Comparison of ENCODE assay signal across 18 cellular contexts in the genomic region with DNA sequence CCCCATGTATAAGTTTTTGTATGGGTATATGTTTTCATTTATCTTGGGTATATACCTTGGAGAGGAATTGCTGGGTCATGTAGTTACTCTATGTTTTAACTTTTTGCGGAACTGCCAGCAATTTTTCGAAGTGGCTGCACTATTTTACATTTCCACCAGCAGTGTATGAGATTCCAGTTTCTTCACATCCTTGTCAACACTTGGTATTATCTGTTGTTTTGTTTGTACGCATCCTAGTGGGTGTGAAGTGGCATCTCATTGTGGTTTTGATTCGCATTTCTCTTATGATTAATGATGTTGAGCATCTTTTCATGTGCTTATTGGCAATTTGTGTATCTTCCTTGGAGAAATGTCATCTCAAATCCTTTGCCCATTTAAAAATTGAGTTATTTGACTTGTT. TPM values are rescaled to one million over a fixed set of nuclear protein-coding genes. Genes with fewer than 3 reads are reported as not detected.
DNase-seq lines count a peak whose midpoint lies in the region; ATAC-seq and TF ChIP-seq lines count a peak whose summit lies in the region.
"Had no signal": no experiment of that assay in that cellular context is flagged by ENCODE, and none has a peak within 500 bp of the region (broad histone marks: within the 10 kb centered on the region; RNA-seq: fewer than 3 reads in every experiment).

No MANE protein-coding gene starts in this region.

- peak overlapping the region; percentile 32; the same call in 1 of the 2 replicates for H3K23ac ChIP-seq in IMR-90 (ENCODE audit: low read depth, low read length)

- CTCF ChIA-PET in CD4-positive, alpha-beta T cell (lab: Charles Lee) = no interaction called here
- CTCF ChIA-PET in IMR-90 (lab: Yijun Ruan, JAX) = no interaction called here

- H3K9ac ChIP-seq in IMR-90 (ENCODE audit: low read depth, low read length) = no peak overlapping the region
- H3K9ac ChIP-seq: KMS-11, SK-N-SH had no signal

- H3K36me3 ChIP-seq in IMR-90 (ENCODE audit: control insufficient read depth, insufficient read depth, low read length) (peaks cover 10% of the 10 kb centered on the region), esophagus squamous epithelium (peaks cover 0 to 13% (median 0%) of the 10 kb centered on the region in 3 donors)
- H3K36me3 ChIP-seq: BE2C had no signal

- no peaks in the 10 kb centered on the region for H3K27me3 ChIP-seq in CD4-positive, alpha-beta T cell (ENCODE audit: control insufficient read depth, insufficient read depth, low read length)
- H3K27me3 ChIP-seq in IMR-90 (ENCODE audit: control insufficient read depth, insufficient read depth, low read length) (no peaks in the 10 kb centered on the region), esophagus squamous epithelium (no peaks in the 10 kb centered on the region)
- H3K27me3 ChIP-seq: BE2C, MG63, Peyer's patch had no signal

- in situ Hi-C loops in IMR-90 (cut with MboI; ENCODE audit: low sequenced_read_pairs) = no loop called here

- intact Hi-C loops in CD4-positive, alpha-beta T cell (cut with DNase I, micrococcal nuclease) = no loop called here
- intact Hi-C loops in IMR-90 (cut with micrococcal nuclease) (no loop called here), esophagus squamous epithelium (cut with DNase I) (no loop called here)

- H3K4me1 Mint-ChIP-seq in CD4-positive, alpha-beta T cell (ENCODE audit: low read depth) = peaks cover 79% of the 10 kb centered on the region
- H3K4me1 Mint-ChIP-seq in naive B cell = peaks cover 49 to 93% (median 58%) of the 10 kb centered on the region in 3 donors

- H3K4me1 ChIP-seq in IMR-90 (ENCODE audit: control insufficient read depth, insufficient read depth, low read length) (peaks cover 14% of the 10 kb centered on the region), esophagus squamous epithelium (peaks cover 0 to 39% (median 15%) of the 10 kb centered on the region in 3 donors)
- H3K4me1 ChIP-seq: BE2C had no signal

- no peak overlapping the region for H3K4ac ChIP-seq in IMR-90 (ENCODE audit: low read depth, low read length)

- no peaks in the 10 kb centered on the region for H3K9me3 ChIP-seq in CD4-positive, alpha-beta T cell (ENCODE audit: control insufficient read depth, low read length)
- no peaks in the 10 kb centered on the region for H3K9me3 ChIP-seq in IMR-90 (ENCODE audit: control insufficient read depth, insufficient read depth, low read length)
- H3K9me3 ChIP-seq in esophagus squamous epithelium = no peaks in the 10 kb centered on the region
- H3K9me3 ChIP-seq: BE2C, MG63, Peyer's patch, SK-N-SH had no signal

- no peak overlapping the region for H4K5ac ChIP-seq in IMR-90 (ENCODE audit: low read depth, low read length)

- no peak overlapping the region for H2AFZ ChIP-seq in IMR-90 (replicated peaks; ENCODE audit: low read length, poor library complexity)

- peak overlapping the region; percentile 10 for H2BK5ac ChIP-seq in IMR-90 (ENCODE audit: low read depth, low read length, poor library complexity, severe bottlenecking)

- no peak overlapping the region for H4K8ac ChIP-seq in IMR-90 (ENCODE audit: low read depth in 2 of 2, low read length in 2 of 2)

- no peak for DNase-seq in CD4-positive, alpha-beta T cell
- DNase-seq in IMR-90 = no peak
- no peak for DNase-seq in naive B cell
- DNase-seq in activated T-cell treated with anti-CD3 and anti-CD28 coated beads, Interleukin-2, amount 50 U/mL, for 48 hours = no peak
- DNase-seq in esophagus squamous epithelium (lab: John Stamatoyannopoulos, UW) = no peak
- DNase-seq: BE2C, DMS 273 treated with DMSO at 0.1 percent for 48 hours, MG63, NCI-H1092 treated with DMSO at 0.1 percent for 48 hours, NCI-H2081 treated with DMSO at 0.1 percent for 48 hours, NCI-H510A treated with DMSO at 0.1 percent for 48 hours, Peyer's patch, Right ventricle myocardium superior, SK-N-SH had no signal

- H3K9me3 Mint-ChIP-seq in CD4-positive, alpha-beta T cell = no peaks in the 10 kb centered on the region
- H3K9me3 Mint-ChIP-seq in naive B cell = peaks cover 0 to 2% (median 0%) of the 10 kb centered on the region in 7 donors

- no TSS peak for BruUV-seq in IMR-90 (replicated peaks; lab: Mats Ljungman, UMichigan)

- H3K27ac ChIP-seq in CD4-positive, alpha-beta T cell (ENCODE audit: low read depth, low read length) = no peak overlapping the region
- no peak overlapping the region for H3K27ac ChIP-seq in IMR-90 (ENCODE audit: insufficient read depth, low read length)
- H3K27ac ChIP-seq in VCaP = peak overlapping the region; percentile 86
- H3K27ac ChIP-seq in esophagus squamous epithelium = no peak overlapping the region
- H3K27ac ChIP-seq: KMS-11 had no signal

- H3K4me3 ChIP-seq in IMR-90 (ENCODE audit: insufficient read depth, low read depth, low read length) (no peak overlapping the region), esophagus squamous epithelium (no peak overlapping the region)
- H3K4me3 ChIP-seq: MG63, Peyer's patch had no signal

- H3K18ac ChIP-seq in IMR-90 (ENCODE audit: low read depth, low read length) = no peak overlapping the region

- peak overlapping the region; percentile 85 for H3K27ac Mint-ChIP-seq in CD4-positive, alpha-beta T cell
- peak overlapping the region in 3 of 6 donors; percentile 12 to 89 (median 89) for H3K27ac Mint-ChIP-seq in naive B cell

- POLR2A ChIA-PET in CD4-positive, alpha-beta T cell (lab: Charles Lee) = no interaction called here
- POLR2A ChIA-PET in IMR-90 (lab: Charles Lee; ENCODE audit: unreplicated experiment) = no interaction called here

- WGBS in IMR-90 (ENCODE audit: extremely low coverage in 2 of 2, insufficient read length in 1 of 2), 2 experiments = no CpG with 5 or more reads among the region's 4 CpGs
- WGBS in esophagus squamous epithelium, 2 donors = 92 to 97% methylated on average over 4 of the region's 4 CpGs

- H4K91ac ChIP-seq in IMR-90 (ENCODE audit: insufficient read depth, low read depth, low read length) = no peak overlapping the region

- peaks cover 28% of the 10 kb centered on the region for H3K36me3 Mint-ChIP-seq in CD4-positive, alpha-beta T cell (ENCODE audit: low read depth)
- H3K36me3 Mint-ChIP-seq in naive B cell = peaks cover 5 to 8% of the 10 kb centered on the region in 2 donors

- peak overlapping the region; percentile 85 for H3K4me3 Mint-ChIP-seq in CD4-positive, alpha-beta T cell
- H3K4me3 Mint-ChIP-seq in naive B cell = peak overlapping the region in 5 of 8 donors; percentile 35 to 81 (median 42)

- no peak overlapping the region for H2BK15ac ChIP-seq in IMR-90 (ENCODE audit: low read depth, low read length)

- dilution Hi-C loops in IMR-90 (cut with HindIII; ENCODE audit: low sequenced_read_pairs, unreplicated experiment) = no loop called here

- ATAC-seq in CD4-positive, alpha-beta T cell (ENCODE audit: poor library complexity) = no peak
- no peak for ATAC-seq in IMR-90 (ENCODE audit: low read depth)
- ATAC-seq in naive B cell (ENCODE audit: low read depth in 2 of 2) = no peak
- no peak for ATAC-seq in GM19452 (IDR thresholded peaks at IDR 0.05; ENCODE audit: unreplicated experiment)
- ATAC-seq in HG02798 (IDR thresholded peaks at IDR 0.05; ENCODE audit: poor library complexity, unreplicated experiment) = no peak

- TF ChIP-seq POLR2A in IMR-90 (IDR thresholded peaks at IDR 0.05; ENCODE audit: low read depth, low read length) (no peak), esophagus squamous epithelium (IDR thresholded peaks at IDR 0.05) (no peak)

- no peak overlapping the region for H3K14ac ChIP-seq in IMR-90 (replicated peaks; ENCODE audit: low read depth, low read length)

- H3K4me2 ChIP-seq in IMR-90 (ENCODE audit: low read depth, low read length) = no peak overlapping the region
- H3K4me2 ChIP-seq: KMS-11, SK-N-SH had no signal

- H2AK5ac ChIP-seq in IMR-90 (ENCODE audit: low read depth, low read length) = no peak overlapping the region

- peaks cover 7 to 24% of the 10 kb centered on the region in 2 experiments; a peak in 3 of 4 replicates for H3K79me1 ChIP-seq in IMR-90 (ENCODE audit: low read depth in 1 of 2, low read length in 2 of 2)

- TF ChIP-seq RAD21 in IMR-90 (IDR thresholded peaks at IDR 0.05; ENCODE audit: low read length) = no peak

- peaks cover 52% of the 10 kb centered on the region for H4K20me1 ChIP-seq in IMR-90 (ENCODE audit: insufficient read depth, low read length)

- peaks cover 15% of the 10 kb centered on the region for H3K9me1 ChIP-seq in IMR-90 (ENCODE audit: insufficient read depth, low read length)

- no peak for TF ChIP-seq CTCF in CD4-positive, alpha-beta T cell (IDR thresholded peaks at IDR 0.05)
- no peak for TF ChIP-seq CTCF in IMR-90 (conservative IDR thresholded peaks at IDR 0.05; ENCODE audit: low read depth, low read length)
- TF ChIP-seq CTCF in VCaP (conservative IDR thresholded peaks at IDR 0.05) = no peak
- TF ChIP-seq CTCF in esophagus squamous epithelium (IDR thresholded peaks at IDR 0.05) = no peak

- H2BK20ac ChIP-seq in IMR-90 (ENCODE audit: low read depth, low read length) = no peak overlapping the region

- H3K56ac ChIP-seq in IMR-90 (ENCODE audit: extremely low read depth, insufficient read depth, low read length) = no peak overlapping the region

- no peak overlapping the region for H2BK120ac ChIP-seq in IMR-90 (ENCODE audit: low read depth, low read length)

- no peak overlapping the region for H2AK9ac ChIP-seq in IMR-90 (replicated peaks; ENCODE audit: low read depth, low read length, poor library complexity)

- no peaks in the 10 kb centered on the region for H3K27me3 Mint-ChIP-seq in CD4-positive, alpha-beta T cell
- no peaks in the 10 kb centered on the region for H3K27me3 Mint-ChIP-seq in naive B cell

RNA-seq across cellular contexts. Expression of gene ANKRD13A, which starts 6.9 kb away (rescaled TPM):
- 10 to 100 TPM; 51.6 to 52.3 TPM for total RNA-seq in CD4-positive, alpha-beta T cell
- total RNA-seq in IMR-90 (2012; rRNA removed) (364 and 449 TPM in 2 replicates), esophagus squamous epithelium (10 to 100 TPM; 67.6 to 92.9 (median 72.8) TPM)
- polyA plus RNA-seq in IMR-90 (2012; rRNA removed) (299 and 308 TPM in 2 replicates), naive B cell (ENCODE audit: low read depth in 6 of 6) (10 to 100 TPM; 65.4 to 95.4 (median 78.7) TPM)
- polyA plus RNA-seq in IMR-90 (2012; cell fraction: cytosol; rRNA removed) = 51.0 and 243 TPM in 2 replicates
- 516 and 695 TPM in 2 replicates for polyA plus RNA-seq in IMR-90 (2012; cell fraction: nucleus; rRNA removed; ENCODE audit: low replicate concordance)

RNA-seq across cellular contexts. Expression of gene GIT2, which starts 9.9 kb away (rescaled TPM):
- 10 to 100 TPM; 68.6 to 70.7 TPM for total RNA-seq in CD4-positive, alpha-beta T cell
- total RNA-seq in IMR-90 (2012; rRNA removed) (60.5 and 71.9 TPM in 2 replicates), esophagus squamous epithelium (10 to 100 TPM; 14.1 to 31.9 (median 21.0) TPM)
- polyA plus RNA-seq in IMR-90 (2012; rRNA removed) (43.0 and 48.0 TPM in 2 replicates), naive B cell (ENCODE audit: low read depth in 6 of 6) (100 to 1,000 TPM in 4 of 6 donors, 10 to 100 TPM in 2; 95.1 to 129 (median 101) TPM)
- polyA plus RNA-seq in IMR-90 (2012; cell fraction: cytosol; rRNA removed) = 20.8 and 21.1 TPM in 2 replicates
- 42.7 and 138 TPM in 2 replicates for polyA plus RNA-seq in IMR-90 (2012; cell fraction: nucleus; rRNA removed; ENCODE audit: low replicate concordance)

RNA-seq across cellular contexts. Expression of gene C12orf76, which starts 42.2 kb away (rescaled TPM):
- 10 to 100 TPM in 1 of 2 experiments, 1 to 10 TPM in 1; 9.8 to 12.6 TPM for total RNA-seq in CD4-positive, alpha-beta T cell
- total RNA-seq in IMR-90 (2012; rRNA removed) = 5.0 and 6.7 TPM in 2 replicates
- 6.2 and 7.1 TPM in 2 replicates for polyA plus RNA-seq in IMR-90 (2012; rRNA removed)
- polyA plus RNA-seq in IMR-90 (2012; cell fraction: cytosol; rRNA removed) = 5.0 and 10.8 TPM in 2 replicates
- polyA plus RNA-seq in IMR-90 (2012; cell fraction: nucleus; rRNA removed; ENCODE audit: low replicate concordance) = 8.1 and 15.5 TPM in 2 replicates
- 10 to 100 TPM; 10.6 to 19.8 (median 16.7) TPM for polyA plus RNA-seq in naive B cell (ENCODE audit: low read depth in 6 of 6)
- 10 to 100 TPM in 1 of 4 donors, 1 to 10 TPM in 3; 3.2 to 10.8 (median 5.9) TPM for total RNA-seq in esophagus squamous epithelium
